20 cellular contexts compared by ENCODE assay signal in the genomic region with DNA sequence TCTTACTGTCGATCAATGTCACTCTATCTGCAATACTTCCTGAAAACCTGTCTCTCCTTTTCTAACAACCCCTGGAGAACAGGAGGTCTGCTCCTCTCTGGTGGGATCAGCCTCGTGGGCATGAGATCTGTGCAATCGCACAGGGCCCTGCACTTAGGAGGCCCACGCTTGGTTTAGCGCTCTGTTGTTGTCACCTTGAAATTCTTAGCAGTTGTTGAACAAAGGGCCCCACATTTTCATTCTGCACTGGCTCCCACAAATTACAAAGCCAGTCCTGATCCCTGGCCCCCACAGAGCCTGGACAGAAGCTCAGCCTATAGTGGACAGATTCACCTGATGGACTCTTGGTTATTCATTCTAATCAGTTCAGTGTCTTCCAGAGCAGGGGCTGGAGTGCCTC. TPM values are rescaled to one million over a fixed set of nuclear protein-coding genes. Genes with fewer than 3 reads are reported as not detected.
DNase-seq lines count a peak whose midpoint lies in the region; ATAC-seq, FAIRE-seq and TF ChIP-seq lines count a peak whose summit lies in the region.
"Had no signal": no experiment of that assay in that cellular context is flagged by ENCODE, and none has a peak within 500 bp of the region (broad histone marks: within the 10 kb centered on the region; RNA-seq: fewer than 3 reads in every experiment).

No MANE protein-coding gene starts in this region.

- no peak for DNase-seq in A549 (ENCODE audit: low read depth in 1 of 2, low spot score in 1 of 2)
- no peak for DNase-seq in HCT116 (ENCODE audit: low read depth, low spot score)
- no peak for DNase-seq in bronchial epithelial cell (ENCODE audit: low read depth)
- DNase-seq in mesenchymal stem cell: no peak
- no peak for DNase-seq in cerebellum (ENCODE audit: low spot score)
- no peak for DNase-seq in erythroblast (lab: John Stamatoyannopoulos, UW)
- no peak for DNase-seq in AG20443 (ENCODE audit: low spot score)
- no peak for DNase-seq in NCI-H82 treated with DMSO at 0.1 percent for 48 hours (lab: John Stamatoyannopoulos, UW; ENCODE audit: unreplicated experiment)
- DNase-seq: activated CD4-positive, CD25-positive, alpha-beta regulatory T cell; activated gamma-delta T cell treated with Interleukin-2 at 50 U/mL for 16 hours; AML-193; anterior cingulate cortex; NCI-H1930; SIG-M5; T-helper 2 cell had no signal

- POLR2A ChIA-PET in A549 (lab: Yijun Ruan, JAX) (no interaction called here), HCT116 (lab: Charles Lee) (interaction anchor here (0.8 kb wide), 1 partner anchor 8 kb away, joined by 3 read pairs; no protein-coding TSS in a partner anchor)

- H3K27me3 ChIP-seq in HCT116 (ENCODE audit: insufficient read depth, low read length) (no peaks in the 10 kb centered on the region), bronchial epithelial cell (ENCODE audit: control insufficient read depth, insufficient read depth, low read length) (no peaks in the 10 kb centered on the region), mesenchymal stem cell (ENCODE audit: control insufficient read depth in 1 of 2, insufficient read depth in 1 of 2, low read length in 2 of 2) (no peaks in the 10 kb centered on the region)
- H3K27me3 ChIP-seq: hepatocyte, right atrium auricular region, vagina had no signal

- no peak for FAIRE-seq in A549 (lab: Jason Lieb, UNC)
- peak; percentile 36 for FAIRE-seq in bronchial epithelial cell (lab: Jason Lieb, UNC)

- ATAC-seq in A549 (no peak), HCT116 (no peak)

- intact Hi-C loops in HCT116 (cut with micrococcal nuclease): no loop called here

- no peaks in the 10 kb centered on the region for H4K20me1 ChIP-seq in HCT116 (ENCODE audit: insufficient read depth)

- no peak overlapping the region for H2BK5ac ChIP-seq in mesenchymal stem cell (ENCODE audit: low read depth, low read length, poor library complexity, severe bottlenecking)

- peak overlapping the region in 1 of 2 experiments; percentile 92 for H3K18ac ChIP-seq in mesenchymal stem cell (ENCODE audit: low read depth in 1 of 2, low read length in 2 of 2)

- RAD21 ChIA-PET in HCT116 (lab: Charles Lee; ENCODE audit: low non-redundant PET in 1 of 2, low total read pairs in 2 of 2, uncharacterized antibody in 2 of 2, unreplicated experiment in 2 of 2): no interaction called here

- no peak for TF ChIP-seq EP300 in A549 (IDR thresholded peaks at IDR 0.05)

- H4K8ac ChIP-seq in mesenchymal stem cell (ENCODE audit: low read length): peak overlapping the region; percentile 38

- H2BK120ac ChIP-seq in mesenchymal stem cell (ENCODE audit: low read depth, low read length): no peak overlapping the region

- CTCF ChIA-PET in A549 (lab: Yijun Ruan, JAX): interaction anchor here (1.2 to 6.0 kb wide), 5 partner anchors 8 to 179 kb away, joined by 3 to 55 read pairs (median 4); no protein-coding TSS in a partner anchor
- CTCF ChIA-PET in HCT116 (lab: Charles Lee): interaction anchor here (1.4 kb wide), 1 partner anchor 8 kb away, joined by 5 read pairs; no protein-coding TSS in a partner anchor

- no peak overlapping the region for H2AFZ ChIP-seq in HCT116 (ENCODE audit: low read depth, low read length, poor library complexity, severe bottlenecking)
- H2AFZ ChIP-seq in mesenchymal stem cell (ENCODE audit: low read depth, low read length): no peak overlapping the region
- H2AFZ ChIP-seq: hepatocyte had no signal

- H3K4me1 ChIP-seq in A549 (peaks cover 28% of the 10 kb centered on the region), HCT116 (ENCODE audit: control insufficient read depth in 1 of 2, insufficient read depth in 2 of 2, low read length in 2 of 2) (peaks cover 12 to 44% of the 10 kb centered on the region in 2 experiments), mesenchymal stem cell (ENCODE audit: control insufficient read depth, insufficient read depth, low read depth, low read length) (peaks cover 41% of the 10 kb centered on the region)
- H3K4me1 ChIP-seq: right atrium auricular region had no signal

- TF ChIP-seq CTCF in A549 (IDR thresholded peaks at IDR 0.05): no peak
- TF ChIP-seq CTCF in HCT116 (IDR thresholded peaks at IDR 0.05 in 2 of 3, conservative IDR thresholded peaks at IDR 0.05 in 1 of 3; ENCODE audit: borderline replicate concordance in 1 of 3, insufficient read depth in 1 of 3, low read depth in 2 of 3, low read length in 2 of 3): no peak
- no peak for TF ChIP-seq CTCF in bronchial epithelial cell (IDR thresholded peaks at IDR 0.05; ENCODE audit: insufficient read depth, low read length, severe bottlenecking)

- no peak for TF ChIP-seq POLR2A in A549 (IDR thresholded peaks at IDR 0.05; ENCODE audit: low read length)
- no peak for TF ChIP-seq POLR2A in HCT116 (IDR thresholded peaks at IDR 0.05; ENCODE audit: borderline replicate concordance, extremely low read depth, insufficient read depth, insufficient read length)
- TF ChIP-seq POLR2A in erythroblast (IDR thresholded peaks at IDR 0.05; ENCODE audit: low read length): no peak

- TF ChIP-seq RAD21 in A549 (conservative IDR thresholded peaks at IDR 0.05 in 1 of 2, IDR thresholded peaks at IDR 0.05 in 1 of 2): no peak
- no peak for TF ChIP-seq RAD21 in HCT116 (IDR thresholded peaks at IDR 0.05; ENCODE audit: low read depth)

- H2AK5ac ChIP-seq in mesenchymal stem cell (ENCODE audit: low read length, severe bottlenecking): no peak overlapping the region

- peaks cover 9% of the 10 kb centered on the region for H3K79me1 ChIP-seq in mesenchymal stem cell (replicated peaks; ENCODE audit: low read length, poor library complexity, severe bottlenecking)

- H3K36me3 ChIP-seq in HCT116 (ENCODE audit: control insufficient read depth in 1 of 2, insufficient read depth in 2 of 2, low read length in 2 of 2) (no peaks in the 10 kb centered on the region), bronchial epithelial cell (ENCODE audit: control insufficient read depth, insufficient read depth, low read length) (no peaks in the 10 kb centered on the region), mesenchymal stem cell (ENCODE audit: control insufficient read depth in 1 of 2, insufficient read depth in 2 of 2, low read depth in 1 of 2, low read length in 2 of 2) (peaks cover 6 to 10% of the 10 kb centered on the region in 2 experiments)
- H3K36me3 ChIP-seq: esophagus muscularis mucosa, neutrophil, right atrium auricular region, vagina had no signal

- H3K14ac ChIP-seq in mesenchymal stem cell (ENCODE audit: low read length in 2 of 2): no peak overlapping the region

- H3K9me2 ChIP-seq in HCT116 (ENCODE audit: insufficient read depth): no peaks in the 10 kb centered on the region

- peak overlapping the region in 1 of 2 experiments; percentile 29 for H3K4ac ChIP-seq in mesenchymal stem cell (ENCODE audit: low read depth in 1 of 2, low read length in 2 of 2)

- no peak overlapping the region for H3K23ac ChIP-seq in mesenchymal stem cell (ENCODE audit: low read length in 2 of 2)

- H2BK15ac ChIP-seq in mesenchymal stem cell (ENCODE audit: low read depth, poor library complexity, severe bottlenecking): no peak overlapping the region

- H3K79me2 ChIP-seq in HCT116 (ENCODE audit: insufficient read depth, low read length): no peaks in the 10 kb centered on the region
- H3K79me2 ChIP-seq: hepatocyte had no signal

- peak overlapping the region; percentile 65; the same call in 1 of the 3 replicates for H3K4me2 ChIP-seq in A549
- peak overlapping the region; percentile 74; the same call in 1 of the 2 replicates for H3K4me2 ChIP-seq in HCT116 (ENCODE audit: low read length)
- H3K4me2 ChIP-seq in mesenchymal stem cell (ENCODE audit: low read length, poor library complexity, severe bottlenecking): no peak overlapping the region
- H3K4me2 ChIP-seq: hepatocyte had no signal

- peak overlapping the region in 1 of 2 experiments; percentile 4 for H2BK12ac ChIP-seq in mesenchymal stem cell (ENCODE audit: low read length in 2 of 2)

- H4K91ac ChIP-seq in mesenchymal stem cell (ENCODE audit: low read length): no peak overlapping the region

- H3K9ac ChIP-seq in HCT116 (ENCODE audit: low read length) (no peak overlapping the region), mesenchymal stem cell (ENCODE audit: low read length) (peak overlapping the region; percentile 88)

- H3K9me3 ChIP-seq in A549 (no peaks in the 10 kb centered on the region), HCT116 (ENCODE audit: control insufficient read depth in 1 of 2, insufficient read depth in 1 of 2, low read depth in 1 of 2, low read length in 2 of 2) (no peaks in the 10 kb centered on the region), mesenchymal stem cell (ENCODE audit: control insufficient read depth, low read length) (no peaks in the 10 kb centered on the region)
- H3K9me3 ChIP-seq: esophagus muscularis mucosa, neutrophil, right atrium auricular region, vagina had no signal

- BruUV-seq in HCT116 (replicated peaks; lab: Mats Ljungman, UMichigan): no TSS peak

- H3K4me3 ChIP-seq in A549 (no peak overlapping the region), HCT116 (replicated peaks in 1 of 2; ENCODE audit: low read depth in 1 of 2, low read length in 2 of 2) (no peak overlapping the region), bronchial epithelial cell (ENCODE audit: low read depth, low read length) (no peak overlapping the region), mesenchymal stem cell (ENCODE audit: insufficient read depth in 1 of 2, low read depth in 1 of 2, low read length in 2 of 2) (peak overlapping the region in 1 of 2 experiments; percentile 87)
- H3K4me3 ChIP-seq: esophagus muscularis mucosa, hepatocyte, right atrium auricular region, vagina had no signal

- H3K27ac ChIP-seq in A549 (peak overlapping the region in 1 of 2 experiments; percentile 83; a peak in 4 of 6 replicates), HCT116 (ENCODE audit: low read depth, low read length) (no peak overlapping the region), mesenchymal stem cell (ENCODE audit: low read length, poor library complexity, severe bottlenecking) (no peak overlapping the region)
- H3K27ac ChIP-seq: esophagus muscularis mucosa, hepatocyte, neutrophil, right atrium auricular region, vagina had no signal

- WGBS in A549 (ENCODE audit: missing lambda C conversion rate): 88% methylated on average over 1 of the region's 5 CpGs
- whole genome bisulfite sequencing in mesenchymal stem cell: 92% methylated on average over 5 of the region's 5 CpGs

RNA-seq across cellular contexts. Expression of gene SPOCD1, which starts 18.6 kb away (rescaled TPM):
- polyA plus RNA-seq in A549 (2011; rRNA removed): 0.98 and 1.2 TPM in 2 replicates
- 1.2 and 2.4 TPM in 2 replicates for polyA plus RNA-seq in A549 (2012; cell fraction: cytosol; rRNA removed)
- polyA plus RNA-seq in A549 (2012; cell fraction: nucleus; rRNA removed): 5.9 and 7.2 TPM in 2 replicates
- polyA plus RNA-seq in A549 (2017; fragmentation: RNase III; extraction: RNeasy Plus Mini Kit Qiagen cat#74134 plus additional on column Dnase treatment): 4.8 to 6.4 TPM (median 5.5 TPM) in 3 replicates
- polyA minus RNA-seq in A549 (2011; rRNA and poly(A)+ RNA removed): 1.7 and 1.8 TPM in 2 replicates
- 5.0 TPM for total RNA-seq in HCT116 (2021; ENCODE audit: unreplicated experiment)
- 3.0 and 3.5 TPM in 2 replicates for polyA plus RNA-seq in HCT116 (2012)
- 1.1 and 4.9 TPM in 2 replicates for total RNA-seq in bronchial epithelial cell
- polyA plus RNA-seq in mesenchymal stem cell (2013, experiment 1 of 2): 20.4 TPM
- polyA plus RNA-seq in mesenchymal stem cell (2013, experiment 2 of 2): 20.7 TPM
- total RNA-seq in cerebellum: not detected

RNA-seq across cellular contexts. Expression of gene ADGRB2, which starts 33.1 kb away (rescaled TPM):
- polyA plus RNA-seq in A549 (2011; rRNA removed): 2.3 and 2.7 TPM in 2 replicates
- polyA plus RNA-seq in A549 (2012; cell fraction: cytosol; rRNA removed): 6.5 and 9.5 TPM in 2 replicates
- polyA plus RNA-seq in A549 (2012; cell fraction: nucleus; rRNA removed): 28.3 and 34.0 TPM in 2 replicates
- 6.3 to 7.0 TPM (median 6.6 TPM) in 3 replicates for polyA plus RNA-seq in A549 (2017; fragmentation: RNase III; extraction: RNeasy Plus Mini Kit Qiagen cat#74134 plus additional on column Dnase treatment)
- 2.5 and 3.3 TPM in 2 replicates for polyA minus RNA-seq in A549 (2011; rRNA and poly(A)+ RNA removed)
- 10.1 TPM for total RNA-seq in HCT116 (2021; ENCODE audit: unreplicated experiment)
- 6.0 and 7.1 TPM in 2 replicates for polyA plus RNA-seq in HCT116 (2012)
- total RNA-seq in bronchial epithelial cell: 0.53 and 0.64 TPM in 2 replicates
- 6.1 TPM for polyA plus RNA-seq in mesenchymal stem cell (2013, experiment 1 of 2)
- polyA plus RNA-seq in mesenchymal stem cell (2013, experiment 2 of 2): 5.3 TPM
- 34.0 TPM for total RNA-seq in cerebellum
